ENCODE assay signal across 22 cellular contexts in genomic region chr6:148968636-148969270, GRCh38.
A peak's percentile ranks its signal among the peaks of the same experiment; 100 is the strongest.
DNase-seq lines count a peak whose midpoint lies in the region; ATAC-seq, FAIRE-seq and TF ChIP-seq lines count a peak whose summit lies in the region.
"Had no signal": no experiment of that assay in that cellular context is flagged by ENCODE, and none has a peak within 500 bp of the region (broad histone marks: within the 10 kb centered on the region; RNA-seq: fewer than 3 reads in every experiment).

No MANE protein-coding gene starts in this region.

- peaks cover 4% of the 10 kb centered on the region for H3K27me3 Mint-ChIP-seq in osteocyte (ENCODE audit: unreplicated experiment)

- H3K36me3 Mint-ChIP-seq in osteocyte (ENCODE audit: unreplicated experiment): peaks cover 1% of the 10 kb centered on the region

- no peak for ATAC-seq in HG03469 (IDR thresholded peaks at IDR 0.05; ENCODE audit: unreplicated experiment)

- no peak for TF ChIP-seq EP300 in esophagus muscularis mucosa (IDR thresholded peaks at IDR 0.05)

- 43% methylated on average over 1 of the region's 1 CpG for WGBS in esophagus muscularis mucosa
- 70 to 83% (median 82%) methylated on average over 1 of the region's 1 CpG for WGBS in small intestine, 3 donors

- H3K4me3 ChIP-seq in esophagus muscularis mucosa (no peak overlapping the region), small intestine (ENCODE audit: low read depth in 1 of 2, low read length in 2 of 2) (no peak overlapping the region)
- H3K4me3 ChIP-seq: psoas muscle, thoracic aorta had no signal

- peak overlapping the region; percentile 98 for H3K27ac Mint-ChIP-seq in osteocyte (ENCODE audit: unreplicated experiment)

- H3K4me3 Mint-ChIP-seq in osteocyte (ENCODE audit: unreplicated experiment): no peak overlapping the region
- H3K4me3 Mint-ChIP-seq: endodermal cell had no signal

- no peaks in the 10 kb centered on the region for H3K9me3 Mint-ChIP-seq in osteocyte (ENCODE audit: unreplicated experiment)
- H3K9me3 Mint-ChIP-seq: endodermal cell had no signal

- peaks cover 60% of the 10 kb centered on the region for H3K4me1 Mint-ChIP-seq in osteocyte (ENCODE audit: unreplicated experiment)

- H3K4me1 ChIP-seq in esophagus muscularis mucosa (peaks cover 3 to 51% (median 42%) of the 10 kb centered on the region in 4 donors), small intestine (ENCODE audit: control insufficient read depth in 2 of 2, insufficient read depth in 1 of 2, low read depth in 1 of 2, low read length in 1 of 2) (no peaks in the 10 kb centered on the region)
- H3K4me1 ChIP-seq: psoas muscle had no signal

- H3K36me3 ChIP-seq in esophagus muscularis mucosa (peaks cover 0 to 8% (median 3%) of the 10 kb centered on the region in 4 donors), small intestine (ENCODE audit: control insufficient read depth in 2 of 2, insufficient read depth in 2 of 2, low read length in 2 of 2) (no peaks in the 10 kb centered on the region)
- H3K36me3 ChIP-seq: thoracic aorta had no signal

- H3K27me3 ChIP-seq in esophagus muscularis mucosa: no peaks in the 10 kb centered on the region
- no peaks in the 10 kb centered on the region for H3K27me3 ChIP-seq in small intestine (ENCODE audit: control insufficient read depth in 2 of 2, insufficient read depth in 2 of 2, low read length in 2 of 2)

- TF ChIP-seq POLR2A in esophagus muscularis mucosa (IDR thresholded peaks at IDR 0.05; ENCODE audit: low read depth): no peak

- H3K9me3 ChIP-seq in esophagus muscularis mucosa (no peaks in the 10 kb centered on the region), small intestine (ENCODE audit: control insufficient read depth, low read depth) (no peaks in the 10 kb centered on the region)
- H3K9me3 ChIP-seq: psoas muscle, thoracic aorta had no signal

- no peak for FAIRE-seq in small intestine (lab: Jason Lieb, UNC)
- FAIRE-seq: colon, GM18507 had no signal

- TF ChIP-seq CTCF in esophagus muscularis mucosa (IDR thresholded peaks at IDR 0.05): no peak
- TF ChIP-seq CTCF in osteocyte (IDR thresholded peaks at IDR 0.05): no peak

- DNase-seq in EH (ENCODE audit: low read depth) (peak; percentile 83), RPMI8226 (peak; percentile 6), esophagus muscularis mucosa (ENCODE audit: extremely low spot score) (no peak), osteocyte (ENCODE audit: extremely low spot score, unreplicated experiment) (no peak), NCI-H748 (lab: John Stamatoyannopoulos, UW; ENCODE audit: unreplicated experiment) (no peak), small intestine (no peak)
- no peak for DNase-seq in stimulated activated CD8-positive, alpha-beta memory T cell treated with anti-CD3 and anti-CD28 coated beads, Interleukin-4, amount 100 ng/mL, for 48 hours
- DNase-seq: activated CD4-positive, alpha-beta T cell treated with anti-CD3 and anti-CD28 coated beads, Interleukin-2, amount 50 U/mL, for 4 hours; activated naive CD4-positive, alpha-beta T cell; anterior cingulate cortex; endodermal cell; foreskin fibroblast; kidney glomerular epithelial cell; mesendoderm; NCI-H1048; NCI-H510A; psoas muscle had no signal

- H3K27ac ChIP-seq in esophagus muscularis mucosa (replicated peaks in 1 of 4) (peak overlapping the region; percentile 6 to 60 (median 48)), small intestine (ENCODE audit: low read depth in 1 of 2, low read length in 1 of 2) (no peak overlapping the region)
- H3K27ac ChIP-seq: KMS-11, psoas muscle had no signal

- intact Hi-C loops in esophagus muscularis mucosa (cut with DNase I): no loop called here

Comparison
In these comparisons a context has a peak if more than half of its experiments do, and no peak if none do; other contexts are left out.
1. DNase-seq: peak in EH (single experiment) and RPMI8226 (single experiment); none in esophagus muscularis mucosa (single experiment), osteocyte (single experiment), NCI-H748 (single experiment), small intestine (single experiment) and stimulated activated CD8-positive, alpha-beta memory T cell treated with anti-CD3 and anti-CD28 coated beads, Interleukin-4, amount 100 ng/mL, for 48 hours (single experiment).
2. H3K27ac ChIP-seq: peak in esophagus muscularis mucosa (4 of 4); none in small intestine (0 of 2).